8 cellular contexts compared by ENCODE assay signal in genomic region chr11:8910662-8911039, GRCh38. TPM values are rescaled to one million over a fixed set of nuclear protein-coding genes. Genes with fewer than 3 reads are reported as not detected.
DNase-seq lines count a peak whose midpoint lies in the region; ATAC-seq and FAIRE-seq lines count a peak whose summit lies in the region.

No MANE protein-coding gene starts in this region.

- no peaks in the 10 kb centered on the region for H3K27me3 Mint-ChIP-seq in IgD-negative memory B cell
- peaks cover 13% of the 10 kb centered on the region for H3K27me3 Mint-ChIP-seq in dendritic cell treated with granulocyte-macrophage colony-stimulating factor and Interleukin-4, amounts not matched to agents 40 ng/mL and 50 ng/mL, for 4 days
- peaks cover 0 to 26% (median 0%) of the 10 kb centered on the region in 5 donors for H3K27me3 Mint-ChIP-seq in naive thymus-derived CD4-positive, alpha-beta T cell

- H3K27me3 ChIP-seq in naive thymus-derived CD4-positive, alpha-beta T cell (ENCODE audit: control insufficient read depth in 2 of 2, insufficient read depth in 2 of 2, low read length in 2 of 2), result no peaks in the 10 kb centered on the region

- DNase-seq in naive thymus-derived CD4-positive, alpha-beta T cell, result peak in 3 of 9 donors; percentile 15 to 20 (median 16)
- DNase-seq in NCI-H2171 treated with DMSO at 0.1 percent for 48 hours (lab: John Stamatoyannopoulos, UW), result no peak
- no peak for DNase-seq in urothelium cell line (ENCODE audit: low spot score)
- DNase-seq in activated effector memory CD4-positive, alpha-beta T cell treated with anti-CD3 and anti-CD28 coated beads, Interleukin-2, amount 50 U/mL, for 16 hours, result no peak

- H3K4me1 ChIP-seq in naive thymus-derived CD4-positive, alpha-beta T cell (ENCODE audit: control insufficient read depth in 2 of 2, insufficient read depth in 2 of 2, low read length in 2 of 2), result peaks cover 0 to 4% of the 10 kb centered on the region in 2 donors

- POLR2A ChIA-PET in naive thymus-derived CD4-positive, alpha-beta T cell (lab: Charles Lee), result interaction anchor here (0.9 to 2.5 kb wide), 3 partner anchors 49 to 742 kb away, joined by 3 to 9 read pairs (median 3); partner anchors contain the start of gene TMEM9B

- peak overlapping the region; percentile 53 for H3K4me3 ChIP-seq in naive thymus-derived CD4-positive, alpha-beta T cell (ENCODE audit: low read length)

- no peaks in the 10 kb centered on the region for H3K9me3 ChIP-seq in naive thymus-derived CD4-positive, alpha-beta T cell (ENCODE audit: control insufficient read depth in 2 of 3, low read length in 3 of 3)

- peak overlapping the region in 1 of 3 donors; percentile 88 for H3K27ac Mint-ChIP-seq in IgD-negative memory B cell
- H3K27ac Mint-ChIP-seq in dendritic cell treated with granulocyte-macrophage colony-stimulating factor and Interleukin-4, amounts not matched to agents 40 ng/mL and 50 ng/mL, for 4 days, result peak overlapping the region; percentile 92
- H3K27ac Mint-ChIP-seq in naive thymus-derived CD4-positive, alpha-beta T cell, result peak overlapping the region in 6 of 9 donors; percentile 58 to 86 (median 72)

- H3K4me1 Mint-ChIP-seq in IgD-negative memory B cell, result peaks cover 19 to 42% (median 23%) of the 10 kb centered on the region in 3 donors
- peaks cover 47% of the 10 kb centered on the region for H3K4me1 Mint-ChIP-seq in dendritic cell treated with granulocyte-macrophage colony-stimulating factor and Interleukin-4, amounts not matched to agents 40 ng/mL and 50 ng/mL, for 4 days (ENCODE audit: low read depth)
- H3K4me1 Mint-ChIP-seq in naive thymus-derived CD4-positive, alpha-beta T cell, result peaks cover 26 to 51% (median 41%) of the 10 kb centered on the region in 7 donors

- no peaks in the 10 kb centered on the region for H3K9me3 Mint-ChIP-seq in IgD-negative memory B cell
- H3K9me3 Mint-ChIP-seq in dendritic cell treated with granulocyte-macrophage colony-stimulating factor and Interleukin-4, amounts not matched to agents 40 ng/mL and 50 ng/mL, for 4 days, result no peaks in the 10 kb centered on the region
- no peaks in the 10 kb centered on the region for H3K9me3 Mint-ChIP-seq in naive thymus-derived CD4-positive, alpha-beta T cell

- peak overlapping the region; percentile 71 for H3K27ac ChIP-seq in naive thymus-derived CD4-positive, alpha-beta T cell (ENCODE audit: low read depth, low read length)

- ATAC-seq in GM21423 (IDR thresholded peaks at IDR 0.05; ENCODE audit: unreplicated experiment) (peak; percentile 17), HG03196 (IDR thresholded peaks at IDR 0.05; ENCODE audit: unreplicated experiment) (no peak)
- peak; percentile 11 for ATAC-seq in naive thymus-derived CD4-positive, alpha-beta T cell

- no peak for FAIRE-seq in urothelium cell line (lab: Jason Lieb, UNC)

- intact Hi-C loops in dendritic cell treated with granulocyte-macrophage colony-stimulating factor and Interleukin-4, amounts not matched to agents 40 ng/mL and 50 ng/mL, for 4 days (cut with micrococcal nuclease), result loop anchor here (5.0 kb wide), 1 partner anchor 52 kb away; the partner anchor contains the start of gene TMEM9B
- intact Hi-C loops in naive thymus-derived CD4-positive, alpha-beta T cell (cut with micrococcal nuclease), result loop anchor here (1.0 to 10.0 kb wide), 11 partner anchors 38 to 702 kb away; partner anchors contain the start of genes NRIP3 (in 2 of the 2), RPL27A (in 2 of the 2), TRIM66 (in 2 of the 2) and IPO7 (in 1 of the 2)

- peak overlapping the region; percentile 89 to 97 (median 94) for H3K4me3 Mint-ChIP-seq in IgD-negative memory B cell
- H3K4me3 Mint-ChIP-seq in dendritic cell treated with granulocyte-macrophage colony-stimulating factor and Interleukin-4, amounts not matched to agents 40 ng/mL and 50 ng/mL, for 4 days, result peak overlapping the region; percentile 95
- peak overlapping the region; percentile 86 to 95 (median 92) for H3K4me3 Mint-ChIP-seq in naive thymus-derived CD4-positive, alpha-beta T cell

- peaks cover 0 to 6% (median 0%) of the 10 kb centered on the region in 3 experiments for H3K36me3 ChIP-seq in naive thymus-derived CD4-positive, alpha-beta T cell (ENCODE audit: control insufficient read depth in 2 of 3, insufficient read depth in 3 of 3, low read length in 3 of 3)

- CTCF ChIA-PET in naive thymus-derived CD4-positive, alpha-beta T cell (lab: Charles Lee), result no interaction called here

- no peaks in the 10 kb centered on the region for H3K36me3 Mint-ChIP-seq in IgD-negative memory B cell
- peaks cover 12% of the 10 kb centered on the region for H3K36me3 Mint-ChIP-seq in dendritic cell treated with granulocyte-macrophage colony-stimulating factor and Interleukin-4, amounts not matched to agents 40 ng/mL and 50 ng/mL, for 4 days (ENCODE audit: low read depth)
- no peaks in the 10 kb centered on the region for H3K36me3 Mint-ChIP-seq in naive thymus-derived CD4-positive, alpha-beta T cell

RNA-seq across cellular contexts. Expression of gene AKIP1, which starts 0.3 kb away (rescaled TPM):
- polyA plus RNA-seq in IgD-negative memory B cell, result 5.3 TPM
- total RNA-seq in naive thymus-derived CD4-positive, alpha-beta T cell, result 10 to 100 TPM in 3 of 5 experiments, 1 to 10 TPM in 2; 5.6 to 20.9 (median 11.2) TPM
- polyA plus RNA-seq in naive thymus-derived CD4-positive, alpha-beta T cell, result 1 to 10 TPM; 8.1 to 9.9 TPM

RNA-seq across cellular contexts. Expression of gene C11orf16, which starts 22.1 kb away (rescaled TPM):
- polyA plus RNA-seq in IgD-negative memory B cell, result not detected
- not detected for total RNA-seq in naive thymus-derived CD4-positive, alpha-beta T cell
- not detected for polyA plus RNA-seq in naive thymus-derived CD4-positive, alpha-beta T cell

RNA-seq across cellular contexts. Expression of gene ASCL3, which starts 32.2 kb away (rescaled TPM):
- not detected for polyA plus RNA-seq in IgD-negative memory B cell
- not detected for total RNA-seq in naive thymus-derived CD4-positive, alpha-beta T cell
- not detected for polyA plus RNA-seq in naive thymus-derived CD4-positive, alpha-beta T cell

RNA-seq across cellular contexts. Expression of gene TMEM9B, which starts 53.6 kb away (rescaled TPM):
- polyA plus RNA-seq in IgD-negative memory B cell, result 104 TPM
- 10 to 100 TPM; 16.2 to 33.6 (median 30.6) TPM for total RNA-seq in naive thymus-derived CD4-positive, alpha-beta T cell
- 10 to 100 TPM; 62.1 to 83.0 TPM for polyA plus RNA-seq in naive thymus-derived CD4-positive, alpha-beta T cell
